ENCODE assay signal across 40 cellular contexts in the genomic region with DNA sequence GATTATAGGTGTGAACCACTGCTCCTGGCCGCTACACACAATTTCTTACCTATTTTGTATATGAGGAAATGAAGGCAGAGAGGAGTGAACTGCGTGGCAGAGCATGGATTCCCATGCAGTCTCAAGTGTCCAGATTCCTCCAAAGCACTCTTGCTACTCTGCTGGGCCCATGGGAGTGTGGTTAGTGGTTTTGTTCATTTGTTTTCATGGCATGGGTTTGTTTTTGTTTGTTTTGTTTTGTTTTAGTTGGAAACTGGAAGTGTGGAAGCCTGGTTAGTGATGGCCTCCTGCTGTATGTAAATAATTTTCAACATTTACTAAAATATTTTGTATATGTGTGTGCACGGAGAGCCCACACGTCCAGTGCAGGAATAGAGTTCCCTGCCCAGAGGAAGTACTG.
"Had no signal": no experiment of that assay in that cellular context is flagged by ENCODE, and none has a peak within 500 bp of the region (broad histone marks: within the 10 kb centered on the region; RNA-seq: fewer than 3 reads in every experiment).

No MANE protein-coding gene starts in this region.

- H3K4me3 Mint-ChIP-seq: activated B cell treated with CpG ODN at 0.5 μM for 24 hours; activated CD4-positive, alpha-beta memory T cell treated with anti-CD3 and anti-CD28 coated beads, Interleukin-2, amount 10 ng/mL, durations not matched to agents 7 days and 5 days; activated CD8-positive, alpha-beta memory T cell treated with anti-CD3 and anti-CD28 coated beads, Interleukin-2, amount 10 ng/mL, durations not matched to agents 7 days and 5 days; activated naive CD4-positive, alpha-beta T cell treated with anti-CD3 and anti-CD28 coated beads, Interleukin-2, amount 50 U/mL, for 24 hours; activated naive CD8-positive, alpha-beta T cell treated with anti-CD3 and anti-CD28 coated beads, Interleukin-2, amount 10 ng/mL, durations not matched to agents 7 days and 5 days; activated T-cell treated with anti-CD3 and anti-CD28 coated beads, Interleukin-2, amount 50 U/mL, for 72 hours; activated T-helper 17 cell treated with anti-CD3 and anti-CD28 coated beads, Interleukin-2, amount 50 U/mL, for 72 hours; brain; central memory CD8-positive, alpha-beta T cell; IgD-negative memory B cell had no signal

- H3K4me1 Mint-ChIP-seq: activated B cell treated with CpG ODN at 0.5 μM for 24 hours; activated naive CD4-positive, alpha-beta T cell treated with anti-CD3 and anti-CD28 coated beads, Interleukin-2, amount 50 U/mL, for 24 hours; activated T-helper 17 cell treated with anti-CD3 and anti-CD28 coated beads, Interleukin-2, amount 50 U/mL, for 72 hours; central memory CD8-positive, alpha-beta T cell; IgD-negative memory B cell had no signal

- H3K4me3 ChIP-seq: ascending aorta, cardiac muscle cell had no signal

- H3K9me3 Mint-ChIP-seq: activated B cell treated with CpG ODN at 0.5 μM for 24 hours; activated CD4-positive, alpha-beta memory T cell treated with anti-CD3 and anti-CD28 coated beads, Interleukin-2, amount 10 ng/mL, durations not matched to agents 7 days and 5 days; activated naive CD4-positive, alpha-beta T cell treated with anti-CD3 and anti-CD28 coated beads, Interleukin-2, amount 50 U/mL, for 24 hours; activated naive CD8-positive, alpha-beta T cell treated with anti-CD3 and anti-CD28 coated beads, Interleukin-2, amount 10 ng/mL, durations not matched to agents 7 days and 5 days; activated T-cell treated with anti-CD3 and anti-CD28 coated beads, Interleukin-2, amount 50 U/mL, for 72 hours; activated T-helper 17 cell treated with anti-CD3 and anti-CD28 coated beads, Interleukin-2, amount 50 U/mL, for 72 hours; central memory CD8-positive, alpha-beta T cell had no signal

- H3K9me3 ChIP-seq: ascending aorta had no signal

- H3K27ac Mint-ChIP-seq: activated B cell treated with CpG ODN at 0.5 μM for 24 hours; activated CD4-positive, alpha-beta memory T cell treated with anti-CD3 and anti-CD28 coated beads, Interleukin-2, amount 10 ng/mL, durations not matched to agents 7 days and 5 days; activated CD8-positive, alpha-beta memory T cell treated with anti-CD3 and anti-CD28 coated beads, Interleukin-2, amount 10 ng/mL, durations not matched to agents 7 days and 5 days; activated naive CD4-positive, alpha-beta T cell treated with anti-CD3 and anti-CD28 coated beads, Interleukin-2, amount 50 U/mL, for 24 hours; activated naive CD8-positive, alpha-beta T cell treated with anti-CD3 and anti-CD28 coated beads, Interleukin-2, amount 10 ng/mL, durations not matched to agents 7 days and 5 days; activated T-cell treated with anti-CD3 and anti-CD28 coated beads, Interleukin-2, amount 50 U/mL, for 72 hours; activated T-helper 17 cell treated with anti-CD3 and anti-CD28 coated beads, Interleukin-2, amount 50 U/mL, for 72 hours; brain; IgD-negative memory B cell had no signal

- DNase-seq: activated B cell treated with CpG ODN at 0.5 μM for 24 hours; activated CD4-positive, alpha-beta memory T cell treated with anti-CD3 and anti-CD28 coated beads, Interleukin-2, amount 10 ng/mL, durations not matched to agents 7 days and 5 days; activated CD4-positive, alpha-beta T cell treated with anti-CD3 and anti-CD28 coated beads for 4 hours; activated CD4-positive, alpha-beta T cell treated with anti-CD3 and anti-CD28 coated beads, Interleukin-2, amount 50 U/mL, for 1 hour; activated CD4-positive, CD25-positive, alpha-beta regulatory T cell treated with anti-CD3 and anti-CD28 coated beads, Interleukin-2, amount 50 U/mL, for 72 hours; activated CD8-positive, alpha-beta memory T cell treated with anti-CD3 and anti-CD28 coated beads for 24 hours; activated CD8-positive, alpha-beta memory T cell treated with anti-CD3 and anti-CD28 coated beads, Interleukin-2, amount 10 ng/mL, durations not matched to agents 7 days and 5 days; activated gamma-delta T cell; activated naive CD4-positive, alpha-beta T cell treated with Interleukin-2 at 50 U/mL for 16 hours; activated naive CD8-positive, alpha-beta T cell treated with anti-CD3 and anti-CD28 coated beads, Interleukin-2, amount 10 ng/mL, durations not matched to agents 7 days and 5 days; activated T-cell treated with anti-CD3 and anti-CD28 coated beads, Interleukin-2, amount 50 U/mL, for 1 hour; activated T-cell treated with anti-CD3 and anti-CD28 coated beads, Interleukin-2, amount 50 U/mL, for 72 hours; amygdala; Karpas-422; KBM-7; MM.1S; MV-4-11; NCI-H1092; NCI-H146; NCI-H187 treated with DMSO at 0.1 percent for 48 hours; NCI-H2081; NCI-H226; NCI-H446 treated with DMSO at 0.1 percent for 48 hours; NCI-H524; NCI-H748 treated with DMSO at 0.1 percent for 48 hours; NK-92 treated with Interleukin-12 subunit alpha and Interleukin-12 subunit beta, amount 100 ng/mL, for 24 hours; OCI-M1; Right ventricle myocardium superior; SW 1271; T-helper 1 cell; T-helper 2 cell; T-helper 9 cell had no signal

- H3K36me3 Mint-ChIP-seq: activated naive CD4-positive, alpha-beta T cell treated with anti-CD3 and anti-CD28 coated beads, Interleukin-2, amount 50 U/mL, for 24 hours; activated naive CD8-positive, alpha-beta T cell treated with anti-CD3 and anti-CD28 coated beads, Interleukin-2, amount 10 ng/mL, durations not matched to agents 7 days and 5 days; brain had no signal

- H3K27me3 ChIP-seq: ascending aorta, cardiac muscle cell had no signal

- H3K27ac ChIP-seq: cardiac muscle cell, VCaP had no signal

- H3K27me3 Mint-ChIP-seq: activated naive CD4-positive, alpha-beta T cell treated with anti-CD3 and anti-CD28 coated beads, Interleukin-2, amount 50 U/mL, for 24 hours had no signal

- H3K36me3 ChIP-seq: ascending aorta, cardiac muscle cell had no signal

- ATAC-seq: activated CD8-positive, alpha-beta memory T cell treated with anti-CD3 and anti-CD28 coated beads, Interleukin-2, amount 10 ng/mL, durations not matched to agents 7 days and 5 days; activated T-cell treated with anti-CD3 and anti-CD28 coated beads, Interleukin-2, amount 50 U/mL, for 72 hours; activated T-helper 17 cell treated with anti-CD3 and anti-CD28 coated beads, Interleukin-2, amount 50 U/mL, for 72 hours had no signal
